ENCODE assay signal across 8 cellular contexts in the genomic region with DNA sequence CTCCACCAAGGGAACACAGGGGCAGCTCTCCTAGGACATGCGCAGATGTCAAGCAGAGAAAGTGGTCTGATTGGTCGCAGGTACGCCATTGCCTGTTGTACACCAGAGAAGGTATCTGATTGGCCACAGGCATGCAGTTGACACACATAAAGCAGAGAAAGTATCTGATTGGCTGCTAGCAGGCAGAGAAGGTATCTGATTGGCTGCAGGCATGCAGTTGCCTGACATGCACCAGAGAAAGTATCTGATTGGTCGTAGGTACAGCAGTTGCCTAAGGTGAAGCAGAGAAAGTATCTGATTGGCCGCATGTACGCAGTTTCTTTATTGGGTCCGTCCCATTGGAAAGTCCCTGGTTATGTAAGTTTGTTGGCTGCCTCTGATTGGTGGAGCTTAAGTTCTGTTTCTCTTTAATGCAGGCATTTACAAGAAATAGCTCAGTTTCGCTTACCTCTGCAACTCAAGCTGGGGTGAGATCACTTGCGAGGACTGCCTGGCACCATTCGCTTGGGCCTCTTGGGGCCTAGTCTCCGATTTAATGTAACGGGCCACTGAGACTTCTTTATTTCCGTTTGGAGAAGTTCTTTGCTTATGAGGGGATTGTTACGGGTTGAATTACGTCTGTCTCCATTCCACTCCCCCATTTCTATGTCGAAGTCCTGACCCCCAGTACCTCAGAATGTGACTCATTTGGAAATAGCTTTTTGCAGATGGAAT.
A peak's percentile ranks its signal among the peaks of the same experiment; 100 is the strongest.
DNase-seq lines count a peak whose midpoint lies in the region; ATAC-seq and TF ChIP-seq lines count a peak whose summit lies in the region.

No MANE protein-coding gene starts in this region.

- peak overlapping the region; percentile 54 to 88 (median 78) for H3K4me2 ChIP-seq in BLaER1 treated with 17β-estradiol and CSF1 and Interleukin-3, amounts not matched to agents 10 nM and 100 nM

- H4K20me1 ChIP-seq in BLaER1 treated with 17β-estradiol and CSF1 and Interleukin-3, amounts not matched to agents 10 nM and 100 nM: no peaks in the 10 kb centered on the region; a peak in 1 of 22 replicates

- no peaks in the 10 kb centered on the region for H3K27me3 Mint-ChIP-seq in activated naive CD8-positive, alpha-beta T cell
- no peaks in the 10 kb centered on the region for H3K27me3 Mint-ChIP-seq in osteocyte (ENCODE audit: unreplicated experiment)

- peak overlapping the region in 5 of 11 experiments; percentile 17 to 84 (median 72); a peak in 8 of 22 replicates for H3K27ac ChIP-seq in BLaER1 treated with 17β-estradiol and CSF1 and Interleukin-3, amounts not matched to agents 10 nM and 100 nM
- H3K27ac ChIP-seq in ovary: no peak overlapping the region

- TF ChIP-seq EP300 in ovary (IDR thresholded peaks at IDR 0.05): no peak

- H3K4me3 Mint-ChIP-seq in activated naive CD8-positive, alpha-beta T cell: no peak overlapping the region
- no peak overlapping the region for H3K4me3 Mint-ChIP-seq in osteocyte (ENCODE audit: unreplicated experiment)

- no peaks in the 10 kb centered on the region for H3K36me3 Mint-ChIP-seq in activated naive CD8-positive, alpha-beta T cell
- H3K36me3 Mint-ChIP-seq in osteocyte (ENCODE audit: unreplicated experiment): no peaks in the 10 kb centered on the region

- H3K36me3 ChIP-seq in BLaER1 treated with 17β-estradiol and CSF1 and Interleukin-3, amounts not matched to agents 10 nM and 100 nM: no peaks in the 10 kb centered on the region
- no peaks in the 10 kb centered on the region for H3K36me3 ChIP-seq in ovary

- peak overlapping the region in 5 of 11 experiments; percentile 2 to 65 (median 53); a peak in 6 of 22 replicates for H3K9ac ChIP-seq in BLaER1 treated with 17β-estradiol and CSF1 and Interleukin-3, amounts not matched to agents 10 nM and 100 nM

- H3K27me3 ChIP-seq in BLaER1 treated with 17β-estradiol and CSF1 and Interleukin-3, amounts not matched to agents 10 nM and 100 nM: 0 out of 22 replicates have a peak, but pooled peaks cover 0 to 7% (median 0%) of the 10 kb centered on the region in 11 experiments
- no peaks in the 10 kb centered on the region for H3K27me3 ChIP-seq in ovary

- no peak for TF ChIP-seq POLR2A in ovary (IDR thresholded peaks at IDR 0.05)

- H3K9me3 Mint-ChIP-seq in activated naive CD8-positive, alpha-beta T cell (ENCODE audit: low read depth): no peaks in the 10 kb centered on the region
- no peaks in the 10 kb centered on the region for H3K9me3 Mint-ChIP-seq in osteocyte (ENCODE audit: unreplicated experiment)

- ATAC-seq in HG03159 (IDR thresholded peaks at IDR 0.05; ENCODE audit: unreplicated experiment): peak; percentile 68

- peaks cover 63 to 79% (median 67%) of the 10 kb centered on the region in 10 experiments for H3K4me1 ChIP-seq in BLaER1 treated with 17β-estradiol and CSF1 and Interleukin-3, amounts not matched to agents 10 nM and 100 nM
- no peaks in the 10 kb centered on the region for H3K4me1 ChIP-seq in ovary (ENCODE audit: insufficient read depth)

- peak overlapping the region; percentile 90 for H3K27ac Mint-ChIP-seq in activated naive CD8-positive, alpha-beta T cell
- H3K27ac Mint-ChIP-seq in osteocyte (ENCODE audit: unreplicated experiment): no peak overlapping the region

- intact Hi-C loops in ovary (cut with DNase I): loop anchor here in 1 of 4 donors (5.0 kb wide), 1 partner anchor 290 kb away; no protein-coding TSS in a partner anchor

- WGBS in ovary, 3 donors: 88 to 93% (median 92%) methylated on average over 16 of the region's 16 CpGs

- H3K4me1 Mint-ChIP-seq in activated naive CD8-positive, alpha-beta T cell (ENCODE audit: low read depth): peaks cover 5% of the 10 kb centered on the region
- H3K4me1 Mint-ChIP-seq in osteocyte (ENCODE audit: unreplicated experiment): peaks cover 3% of the 10 kb centered on the region

- TF ChIP-seq CTCF in ovary (IDR thresholded peaks at IDR 0.05) (no peak), osteocyte (IDR thresholded peaks at IDR 0.05) (no peak)

- H3K9me3 ChIP-seq in BLaER1 treated with 17β-estradiol and CSF1 and Interleukin-3, amounts not matched to agents 10 nM and 100 nM (replicated peaks in 1 of 11): peaks cover 0 to 5% (median 0%) of the 10 kb centered on the region in 11 experiments; a peak in 2 of 22 replicates
- H3K9me3 ChIP-seq in ovary: no peaks in the 10 kb centered on the region

- peak; percentile 93 for DNase-seq in GM19238 (ENCODE audit: insufficient read length, low spot score)
- DNase-seq in UCSD-AML1 (lab: John Stamatoyannopoulos, UW; ENCODE audit: unreplicated experiment): no peak
- no peak for DNase-seq in amniotic stem cell (lab: John Stamatoyannopoulos, UW)
- DNase-seq in ovary: no peak
- no peak for DNase-seq in osteocyte (ENCODE audit: extremely low spot score, unreplicated experiment)

- H3K4me3 ChIP-seq in BLaER1 treated with 17β-estradiol and CSF1 and Interleukin-3, amounts not matched to agents 10 nM and 100 nM: no peak overlapping the region
- H3K4me3 ChIP-seq in ovary: no peak overlapping the region
